ENCODE assay signal across 1 cellular context in genomic region chr1:9075023-9075422, GRCh38.
TF ChIP-seq lines count a peak whose summit lies in the region.

No MANE protein-coding gene starts in this region.

TF ChIP-seq in K562, 482 proteins besides CTCF, POLR2A, EP300 and RAD21 (continued from another document):
- TF ChIP-seq IRF2 (CRISPR knock-in tag; IDR thresholded peaks at IDR 0.05), result no peak
- no peak for TF ChIP-seq KLF10 (CRISPR knock-in tag; IDR thresholded peaks at IDR 0.05)
- TF ChIP-seq, protein P1, sequence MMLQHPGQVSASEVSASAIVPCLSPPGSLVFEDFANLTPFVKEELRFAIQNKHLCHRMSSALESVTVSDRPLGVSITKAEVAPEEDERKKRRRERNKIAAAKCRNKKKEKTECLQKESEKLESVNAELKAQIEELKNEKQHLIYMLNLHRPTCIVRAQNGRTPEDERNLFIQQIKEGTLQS (IDR thresholded peaks at IDR 0.05), result no peak
- TF ChIP-seq, protein P1 (CRISPR knock-in tag; conservative IDR thresholded peaks at IDR 0.05), result no peak
- TF ChIP-seq CEBPG (CRISPR knock-in tag; IDR thresholded peaks at IDR 0.05), result no peak
- peak in 1 of 2 experiments; percentile 4; a peak in 1 of 4 replicates for TF ChIP-seq CEBPG (tag; conservative IDR thresholded peaks at IDR 0.05 in 1 of 2, IDR thresholded peaks at IDR 0.05 in 1 of 2)
- TF ChIP-seq ZNF785 (CRISPR knock-in tag; IDR thresholded peaks at IDR 0.05), result no peak
- no peak for TF ChIP-seq ZBTB49 (CRISPR knock-in tag; IDR thresholded peaks at IDR 0.05; ENCODE audit: borderline replicate concordance)
